ENCODE assay signal across 10 cellular contexts in genomic region chr15:56871180-56871579, GRCh38. TPM values are rescaled to one million over a fixed set of nuclear protein-coding genes. Genes with fewer than 3 reads are reported as not detected.
DNase-seq lines count a peak whose midpoint lies in the region; ATAC-seq, FAIRE-seq and TF ChIP-seq lines count a peak whose summit lies in the region.
"Had no signal": no experiment of that assay in that cellular context is flagged by ENCODE, and none has a peak within 500 bp of the region (broad histone marks: within the 10 kb centered on the region; RNA-seq: fewer than 3 reads in every experiment).

No MANE protein-coding gene starts in this region.

- DNase-seq in DMS53 treated with DMSO at 0.1 percent for 48 hours (lab: John Stamatoyannopoulos, UW; ENCODE audit: unreplicated experiment): peak; percentile 0
- peak; percentile 48 to 79 for DNase-seq in SJSA1 (ENCODE audit: low read depth in 1 of 2, low spot score in 2 of 2)
- peak; percentile 79 for DNase-seq in fibroblast of mammary gland (ENCODE audit: low read depth)
- DNase-seq in pancreas: no peak
- no peak for DNase-seq in lower lobe of right lung
- no peak for DNase-seq in left lobe of liver (ENCODE audit: low spot score)
- DNase-seq: effector CD8-positive, alpha-beta T cell; right cardiac atrium had no signal

- H3K9me3 ChIP-seq in SJSA1 (replicated peaks): no peaks in the 10 kb centered on the region
- H3K9me3 ChIP-seq in pancreas: no peaks in the 10 kb centered on the region
- H3K9me3 ChIP-seq in lower lobe of right lung: no peaks in the 10 kb centered on the region

- H3K4me1 ChIP-seq in SJSA1 (replicated peaks) (peaks cover 39% of the 10 kb centered on the region), pancreas (peaks cover 2 to 3% (median 3%) of the 10 kb centered on the region in 3 donors), lower lobe of right lung (no peaks in the 10 kb centered on the region)

- peak in 3 of 4 donors; percentile 63 to 81 (median 74) for ATAC-seq in pancreas
- no peak for ATAC-seq in GM19395 (IDR thresholded peaks at IDR 0.05; ENCODE audit: unreplicated experiment)
- ATAC-seq in GM21528 (IDR thresholded peaks at IDR 0.05; ENCODE audit: low FRiP score, unreplicated experiment): no peak
- no peak for ATAC-seq in lower lobe of right lung
- ATAC-seq in left lobe of liver: no peak
- ATAC-seq: right cardiac atrium had no signal

- TF ChIP-seq CTCF in fibroblast of mammary gland (conservative IDR thresholded peaks at IDR 0.05; ENCODE audit: control insufficient read depth, insufficient read depth, low read depth, low read length) (no peak), pancreas (IDR thresholded peaks at IDR 0.05) (no peak), lower lobe of right lung (IDR thresholded peaks at IDR 0.05) (no peak)

- no peak for FAIRE-seq in pancreas (lab: Jason Lieb, UNC)

- H3K4me3 ChIP-seq in SJSA1 (no peak overlapping the region), fibroblast of mammary gland (ENCODE audit: control insufficient read depth, low read depth, low read length) (no peak overlapping the region), pancreas (no peak overlapping the region), lower lobe of right lung (no peak overlapping the region)

- H3K36me3 ChIP-seq in SJSA1 (no peaks in the 10 kb centered on the region), pancreas (no peaks in the 10 kb centered on the region), lower lobe of right lung (no peaks in the 10 kb centered on the region)

- H3K27me3 ChIP-seq in SJSA1 (replicated peaks): no peaks in the 10 kb centered on the region
- no peaks in the 10 kb centered on the region for H3K27me3 ChIP-seq in pancreas
- no peaks in the 10 kb centered on the region for H3K27me3 ChIP-seq in lower lobe of right lung (ENCODE audit: low read depth)

- intact Hi-C loops in pancreas (cut with DNase I) (no loop called here), lower lobe of right lung (cut with DNase I) (no loop called here)

- H3K27ac ChIP-seq in SJSA1: peak overlapping the region; percentile 86
- peak overlapping the region in 1 of 4 donors; percentile 13 for H3K27ac ChIP-seq in pancreas
- no peak overlapping the region for H3K27ac ChIP-seq in lower lobe of right lung

- 67 to 73% methylated on average over 1 of the region's 1 CpG for whole genome bisulfite sequencing in pancreas, 2 donors

RNA-seq across cellular contexts. Expression of gene TCF12, which starts 47.3 kb away (rescaled TPM):
- 47.0 and 69.5 TPM in 2 replicates for total RNA-seq in SJSA1 (2014; rRNA removed; shearing (Covaris generic))
- total RNA-seq in pancreas: 10 to 100 TPM; 26.9 to 67.4 (median 28.6) TPM
- polyA plus RNA-seq in pancreas: 1 to 10 TPM; 7.7 to 9.0 TPM
- total RNA-seq in lower lobe of right lung: 93.0 TPM
- 29.8 TPM for total RNA-seq in left lobe of liver

Comparison
In these comparisons a context has a peak if more than half of its experiments do, and no peak if none do; other contexts are left out.
1. DNase-seq: peak in DMS53 treated with DMSO at 0.1 percent for 48 hours (single experiment), SJSA1 (2 of 2) and fibroblast of mammary gland (single experiment); none in pancreas (0 of 6), lower lobe of right lung (single experiment) and left lobe of liver (single experiment).
2. ATAC-seq: peak in pancreas (3 of 4); none in GM19395 (single experiment), GM21528 (single experiment), lower lobe of right lung (0 of 2) and left lobe of liver (single experiment).